In the genomic region with DNA sequence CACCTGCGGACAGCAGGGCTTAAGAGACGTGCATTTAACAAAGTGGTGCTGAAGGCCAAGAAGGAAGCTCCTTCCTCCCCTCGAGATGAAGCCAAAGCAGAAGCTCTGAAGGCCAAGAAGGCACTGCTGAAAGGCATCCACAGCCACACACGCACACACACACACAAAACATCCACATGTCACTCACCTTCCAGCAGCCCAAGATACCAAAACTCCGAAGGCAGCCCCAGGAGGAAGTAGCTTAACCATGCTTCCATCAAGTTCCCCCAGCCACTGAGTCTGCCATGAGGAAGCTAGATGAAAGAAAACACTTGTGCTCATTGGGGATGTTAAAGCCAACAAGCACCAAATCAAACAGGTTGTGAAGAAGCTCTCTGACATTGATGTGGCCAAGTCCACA, we compare ENCODE assay signal across 28 cellular contexts.
"Had no signal": no experiment of that assay in that cellular context is flagged by ENCODE, and none has a peak within 500 bp of the region (broad histone marks: within the 10 kb centered on the region; RNA-seq: fewer than 3 reads in every experiment).

No MANE protein-coding gene starts in this region.

- H3K9me3 Mint-ChIP-seq: nephron; stimulated activated memory B cell treated with anti-CD40 and anti-IgM and Interleukin-4, amounts not matched to agents 10 μg/mL and 1 μg/mL and 100 μg/mL, for 72 hours; stimulated activated naive CD8-positive, alpha-beta T cell treated with anti-CD3 and anti-CD28 coated beads, Interleukin-15, amount 100 ng/mL, for 72 hours; type B pancreatic cell had no signal

- FAIRE-seq: keratinocyte had no signal

- H3K4me3 Mint-ChIP-seq: naive thymus-derived CD8-positive, alpha-beta T cell; nephron; neural crest cell; stimulated activated memory B cell treated with anti-CD40 and anti-IgM and Interleukin-4, amounts not matched to agents 10 μg/mL and 1 μg/mL and 100 μg/mL, for 72 hours; stimulated activated naive CD8-positive, alpha-beta T cell treated with anti-CD3 and anti-CD28 coated beads, Interleukin-15, amount 100 ng/mL, for 72 hours; type B pancreatic cell had no signal

- ATAC-seq: left cardiac atrium; left lobe of liver; lower lobe of right lung; naive thymus-derived CD8-positive, alpha-beta T cell; right lobe of liver; stimulated activated memory B cell treated with anti-CD40 and anti-IgM and Interleukin-4, amounts not matched to agents 10 μg/mL and 1 μg/mL and 100 μg/mL, for 72 hours; stimulated activated naive CD8-positive, alpha-beta T cell treated with anti-CD3 and anti-CD28 coated beads, Interleukin-15, amount 100 ng/mL, for 72 hours had no signal

- H3K4me1 ChIP-seq: lower lobe of right lung, right atrium auricular region, right lobe of liver, tibial nerve, uterus had no signal

- DNase-seq: kidney glomerular epithelial cell; left cardiac atrium; lower lobe of right lung; mammary epithelial cell; mesenchymal stem cell; naive thymus-derived CD8-positive, alpha-beta T cell; occipital lobe; ovary; right lobe of liver; stimulated activated CD4-positive, alpha-beta T cell treated with anti-CD3 and anti-CD28 coated beads, Interleukin-1b, Interleukin-23, amount 100 ng/mL, for 48 hours; stimulated activated CD4-positive, alpha-beta T cell treated with anti-CD3 and anti-CD28 coated beads, Interleukin-2, amount 100 ng/mL, for 48 hours; stimulated activated CD4-positive, alpha-beta T cell treated with anti-CD3 and anti-CD28 coated beads, Interleukin-4, amount 100 ng/mL, for 4 hours; stimulated activated CD8-positive, alpha-beta memory T cell treated with anti-CD3 and anti-CD28 coated beads, Interleukin-4, amount 100 ng/mL, for 48 hours; stimulated activated naive CD4-positive, alpha-beta T cell treated with Interleukin-2 at 50 U/mL for 16 hours; stimulated activated naive CD8-positive, alpha-beta T cell treated with anti-CD3 and anti-CD28 coated beads, Interleukin-15, amount 100 ng/mL, for 72 hours; substantia nigra; uterus had no signal

- H3K27me3 ChIP-seq: neutrophil, ovary, right atrium auricular region, right lobe of liver, tibial nerve, uterus had no signal

- H3K4me2 ChIP-seq: smooth muscle cell had no signal

- H3K36me3 ChIP-seq: lower lobe of right lung, neutrophil, ovary, right atrium auricular region, right lobe of liver, tibial nerve, uterus had no signal

- H3K4me1 Mint-ChIP-seq: naive thymus-derived CD8-positive, alpha-beta T cell; nephron; stimulated activated memory B cell treated with anti-CD40 and anti-IgM and Interleukin-4, amounts not matched to agents 10 μg/mL and 1 μg/mL and 100 μg/mL, for 72 hours; stimulated activated naive CD8-positive, alpha-beta T cell treated with anti-CD3 and anti-CD28 coated beads, Interleukin-15, amount 100 ng/mL, for 72 hours had no signal

- H3K27ac Mint-ChIP-seq: naive thymus-derived CD8-positive, alpha-beta T cell; nephron; progenitor cell of endocrine pancreas; stimulated activated memory B cell treated with anti-CD40 and anti-IgM and Interleukin-4, amounts not matched to agents 10 μg/mL and 1 μg/mL and 100 μg/mL, for 72 hours; stimulated activated naive CD8-positive, alpha-beta T cell treated with anti-CD3 and anti-CD28 coated beads, Interleukin-15, amount 100 ng/mL, for 72 hours; type B pancreatic cell had no signal

- H3K9me3 ChIP-seq: lower lobe of right lung, neutrophil, ovary, right atrium auricular region, right lobe of liver, tibial nerve, uterus had no signal

- H3K4me3 ChIP-seq: lower lobe of right lung, ovary, right atrium auricular region, right lobe of liver, smooth muscle cell, tibial nerve, uterus had no signal

- H3K27ac ChIP-seq: lower lobe of right lung, neutrophil, ovary, right atrium auricular region, right lobe of liver, tibial nerve, uterus had no signal

- H3K36me3 Mint-ChIP-seq: naive thymus-derived CD8-positive, alpha-beta T cell; stimulated activated memory B cell treated with anti-CD40 and anti-IgM and Interleukin-4, amounts not matched to agents 10 μg/mL and 1 μg/mL and 100 μg/mL, for 72 hours; type B pancreatic cell had no signal

- H3K27me3 Mint-ChIP-seq: stimulated activated memory B cell treated with anti-CD40 and anti-IgM and Interleukin-4, amounts not matched to agents 10 μg/mL and 1 μg/mL and 100 μg/mL, for 72 hours; stimulated activated naive CD8-positive, alpha-beta T cell treated with anti-CD3 and anti-CD28 coated beads, Interleukin-15, amount 100 ng/mL, for 72 hours had no signal
